ENCODE assay signal across 12 cellular contexts in genomic region chr11:65868076-65868667, GRCh38. TPM values are rescaled to one million over a fixed set of nuclear protein-coding genes. Genes with fewer than 3 reads are reported as not detected.
DNase-seq lines count a peak whose midpoint lies in the region; ATAC-seq, FAIRE-seq and TF ChIP-seq lines count a peak whose summit lies in the region.
"Had no signal": no experiment of that assay in that cellular context is flagged by ENCODE, and none has a peak within 500 bp of the region (broad histone marks: within the 10 kb centered on the region; RNA-seq: fewer than 3 reads in every experiment).

No MANE protein-coding gene starts in this region.

- H3K36me3 Mint-ChIP-seq in natural killer cell: no peaks in the 10 kb centered on the region
- H3K36me3 Mint-ChIP-seq: activated naive CD8-positive, alpha-beta T cell had no signal

- no peaks in the 10 kb centered on the region for H3K9me3 Mint-ChIP-seq in natural killer cell

- no peak overlapping the region for H3K27ac Mint-ChIP-seq in natural killer cell
- H3K27ac Mint-ChIP-seq: activated naive CD8-positive, alpha-beta T cell had no signal

- no peak overlapping the region for H3K4me3 Mint-ChIP-seq in natural killer cell
- H3K4me3 Mint-ChIP-seq: activated naive CD8-positive, alpha-beta T cell had no signal

- DNase-seq in ELF-1 (ENCODE audit: low read depth, low spot score) (peak; percentile 53), HTR-8/SVneo (ENCODE audit: insufficient read length, low spot score) (no peak), cerebellum (ENCODE audit: low spot score) (peak; percentile 66), natural killer cell (no peak), COR-L47 (lab: John Stamatoyannopoulos, UW) (no peak), CD1c-positive myeloid dendritic cell (ENCODE audit: extremely low spot score) (no peak), EL (no peak), GM12891 (ENCODE audit: insufficient read length, low spot score) (no peak)
- DNase-seq: NCI-H2029; stimulated activated CD4-positive, alpha-beta T cell treated with anti-CD3 and anti-CD28 coated beads, Interleukin-2, amount 100 ng/mL, for 24 hours; trophoblast cell had no signal

- H3K27me3 Mint-ChIP-seq in natural killer cell (ENCODE audit: low read depth in 2 of 2): no peaks in the 10 kb centered on the region
- H3K27me3 Mint-ChIP-seq: activated naive CD8-positive, alpha-beta T cell had no signal

- H3K4me1 Mint-ChIP-seq in natural killer cell: peaks cover 17 to 31% of the 10 kb centered on the region in 2 donors

- TF ChIP-seq POLR2A in GM12891 (IDR thresholded peaks at IDR 0.05; ENCODE audit: low read depth, low read length): no peak

- peak in 2 of 3 donors; percentile 63 to 73 for ATAC-seq in natural killer cell

- no peak for TF ChIP-seq CTCF in natural killer cell (IDR thresholded peaks at IDR 0.05)

- intact Hi-C loops in natural killer cell (cut with micrococcal nuclease): no loop called here

- FAIRE-seq in HTR-8/SVneo (lab: Jason Lieb, UNC) (peak; percentile 75), GM12891 (lab: Jason Lieb, UNC) (no peak)

TF ChIP-seq in GM12891, 5 proteins besides CTCF, POLR2A, EP300 and RAD21:
- TF ChIP-seq POLR2AphosphoS5 (IDR thresholded peaks at IDR 0.05; ENCODE audit: low read depth, low read length): no peak
- TF ChIP-seq PAX5 (IDR thresholded peaks at IDR 0.05; ENCODE audit: insufficient read depth, low read length, severe bottlenecking): no peak
- no peak for TF ChIP-seq SPI1 (IDR thresholded peaks at IDR 0.05; ENCODE audit: low read depth, low read length)
- TF ChIP-seq POU2F2 (IDR thresholded peaks at IDR 0.05; ENCODE audit: low read depth, low read length): no peak
- TF ChIP-seq TAF1 (IDR thresholded peaks at IDR 0.05; ENCODE audit: low read depth, low read length): no peak
TF ChIP-seq in GM12891: peak in this region for 0.

RNA-seq across cellular contexts. Expression of gene EFEMP2, which starts 4.4 kb away (rescaled TPM):
- total RNA-seq in cerebellum: 4.9 TPM
- total RNA-seq in natural killer cell: 10 to 100 TPM in 1 of 3 donors, 1 to 10 TPM in 2; 6.1 to 13.0 (median 9.8) TPM
- 4.7 TPM for polyA plus RNA-seq in GM12891 (2012; ENCODE audit: low read depth, missing spikeins)

RNA-seq across cellular contexts. Expression of gene MUS81, which starts 7.9 kb away (rescaled TPM):
- 40.6 TPM for total RNA-seq in cerebellum
- 10 to 100 TPM; 71.6 to 93.4 (median 73.6) TPM for total RNA-seq in natural killer cell
- 49.9 TPM for polyA plus RNA-seq in GM12891 (2012; ENCODE audit: low read depth, missing spikeins)

RNA-seq across cellular contexts. Expression of gene CFL1, which starts 10.2 kb away (rescaled TPM):
- total RNA-seq in cerebellum (290 TPM), natural killer cell (1,000 to 10,000 TPM; 1,035 to 1,220 (median 1,095) TPM)
- polyA plus RNA-seq in GM12891 (2012; ENCODE audit: low read depth, missing spikeins): 899 TPM

RNA-seq across cellular contexts. Expression of gene CTSW, which starts 11.5 kb away (rescaled TPM):
- total RNA-seq in cerebellum (not detected), natural killer cell (1,000 to 10,000 TPM in 1 of 3 donors, 100 to 1,000 TPM in 2; 765 to 1,016 (median 976) TPM)
- 3.3 TPM for polyA plus RNA-seq in GM12891 (2012; ENCODE audit: low read depth, missing spikeins)

RNA-seq across cellular contexts. Expression of gene FIBP, which starts 20.1 kb away (rescaled TPM):
- total RNA-seq in cerebellum (73.7 TPM), natural killer cell (10 to 100 TPM; 36.5 to 47.9 (median 45.7) TPM)
- polyA plus RNA-seq in GM12891 (2012; ENCODE audit: low read depth, missing spikeins): 90.9 TPM

Comparison
In these comparisons a context has a peak if more than half of its experiments do, and no peak if none do; other contexts are left out.
1. DNase-seq: peak in ELF-1 (single experiment) and cerebellum (single experiment); none in HTR-8/SVneo (single experiment), natural killer cell (single experiment), COR-L47 (single experiment), CD1c-positive myeloid dendritic cell (single experiment), EL (single experiment) and GM12891 (single experiment).